In the genomic region with DNA sequence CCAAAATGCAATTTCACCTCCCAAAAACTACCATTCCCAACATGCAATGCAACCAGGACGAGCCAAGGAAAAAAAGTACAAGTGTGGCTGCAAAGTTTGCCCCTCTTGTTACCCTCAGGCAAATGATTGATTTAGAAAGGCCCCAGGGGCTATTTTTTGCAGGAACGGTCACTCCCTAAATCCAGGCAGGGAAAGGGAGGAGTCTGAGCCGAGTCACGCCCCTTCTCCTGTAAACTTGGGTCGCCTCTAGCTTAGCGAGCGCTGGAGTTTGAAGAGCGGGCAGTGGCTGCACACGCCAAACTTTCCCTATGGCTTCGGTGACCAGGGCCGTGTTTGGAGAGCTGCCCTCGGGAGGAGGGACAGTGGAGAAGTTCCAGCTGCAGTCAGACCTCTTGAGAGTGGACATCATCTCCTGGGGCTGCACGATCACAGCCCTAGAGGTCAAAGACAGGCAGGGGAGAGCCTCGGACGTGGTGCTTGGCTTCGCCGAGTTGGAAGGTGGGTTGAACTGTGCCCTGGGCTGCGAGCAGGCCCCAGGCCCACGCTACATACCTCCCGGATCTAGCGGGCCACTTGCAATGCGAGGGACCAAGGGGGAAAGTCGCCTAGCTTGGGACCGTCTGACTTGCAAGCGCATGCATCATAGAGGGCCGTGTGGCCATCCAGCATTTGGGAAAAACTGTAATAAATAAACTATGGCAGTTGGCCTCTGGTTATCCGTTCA, we compare ENCODE assay signal across 8 cellular contexts. TPM values are rescaled to one million over a fixed set of nuclear protein-coding genes. Genes with fewer than 3 reads are reported as not detected.
DNase-seq lines count a peak whose midpoint lies in the region; ATAC-seq and TF ChIP-seq lines count a peak whose summit lies in the region.

A gene (plus strand): TSS at position 261 of the 724 bp plus-strand sequence. CDS start 48 bp downstream, at position 309.

- in situ Hi-C loops in Caki2 (cut with HindIII; ENCODE audit: low pct_unique_long_range_greater_than_20kb, low sequenced_read_pairs), result no loop called here

- no peak within 1 kb of the TSS for H2BK20ac ChIP-seq in H9 (ENCODE audit: low read depth, low read length, poor library complexity, severe bottlenecking)

- peak; percentile 97 for DNase-seq in Caki2 (ENCODE audit: low read depth)
- peak; percentile 93 for DNase-seq in H9
- DNase-seq in NCI-H526 (lab: John Stamatoyannopoulos, UW), result peak; percentile 81 to 84
- peak; percentile 44 for DNase-seq in activated CD8-positive, alpha-beta memory T cell treated with anti-CD3 and anti-CD28 coated beads, Interleukin-2, amount 50 U/mL, for 4 hours
- peak; percentile 76 for DNase-seq in epithelial cell of proximal tubule (ENCODE audit: low read depth)
- peak; percentile 53 to 77 for DNase-seq in mesothelial cell of epicardium (ENCODE audit: low spot score in 2 of 2, unreplicated experiment in 2 of 2)
- DNase-seq in stimulated activated naive CD8-positive, alpha-beta T cell treated with anti-CD3 and anti-CD28 coated beads, Interleukin-15, Interleukin-2, amounts not matched to agents 100 U/mL and 50 U/mL, for 24 hours, result peak; percentile 60
- no peak for DNase-seq in NCI-H2171 (lab: John Stamatoyannopoulos, UW)

- no peaks in the 10 kb centered on the region for H3K9me3 Mint-ChIP-seq in H9
- H3K9me3 Mint-ChIP-seq in mesothelial cell of epicardium, result no peaks in the 10 kb centered on the region

- H3K18ac ChIP-seq in H9 (ENCODE audit: insufficient read length, low read depth, low read length), result peak within 1 kb of the TSS; percentile 55

- H3K56ac ChIP-seq in H9 (ENCODE audit: insufficient read length, low read depth, low read length), result no peak within 1 kb of the TSS

- no peak within 1 kb of the TSS for H2BK120ac ChIP-seq in H9 (ENCODE audit: low read depth, low read length, poor library complexity, severe bottlenecking)

- peak within 1 kb of the TSS; percentile 88 to 93 for H3K4me3 Mint-ChIP-seq in H9
- H3K4me3 Mint-ChIP-seq in mesothelial cell of epicardium, result peak within 1 kb of the TSS; percentile 86

- no peak within 1 kb of the TSS for H4K91ac ChIP-seq in H9 (ENCODE audit: insufficient read length, low read depth, low read length)

- H2BK5ac ChIP-seq in H9 (ENCODE audit: insufficient read length, low read length), result no peak within 1 kb of the TSS

- H3K23ac ChIP-seq in H9 (ENCODE audit: insufficient read length, low read depth, low read length), result no peak within 1 kb of the TSS

- no peak for TF ChIP-seq CTCF in H9 (conservative IDR thresholded peaks at IDR 0.05)
- no peak for TF ChIP-seq CTCF in epithelial cell of proximal tubule (conservative IDR thresholded peaks at IDR 0.05; ENCODE audit: low read depth, low read length)
- TF ChIP-seq CTCF in mesothelial cell of epicardium (IDR thresholded peaks at IDR 0.05; ENCODE audit: unreplicated experiment), result no peak

- no peaks in the 10 kb centered on the region for H4K20me1 ChIP-seq in H9 (ENCODE audit: control insufficient read depth, insufficient read depth, insufficient read length)

- whole genome bisulfite sequencing in H9 (ENCODE audit: extremely low coverage, insufficient read length, low lambda C conversion rate), result no CpG with 5 or more reads among the region's 27 CpGs

- H3K4ac ChIP-seq in H9 (ENCODE audit: low read depth, low read length), result no peak within 1 kb of the TSS

- H2AK5ac ChIP-seq in H9 (ENCODE audit: insufficient read length, low read length), result no peak within 1 kb of the TSS

- H3K14ac ChIP-seq in H9 (ENCODE audit: insufficient read depth, low read length), result 0 out of 2 replicates have a peak within 1 kb of the TSS, but pooled peaks have one; percentile 59

- no peak within 1 kb of the TSS for H2BK15ac ChIP-seq in H9 (ENCODE audit: low read depth, low read length)

- no peaks in the 10 kb centered on the region for H3K79me2 ChIP-seq in H9 (ENCODE audit: insufficient read depth, low read length)

- no peaks in the 10 kb centered on the region; the same call in 1 of the 2 replicates for H3K4me1 ChIP-seq in H9 (ENCODE audit: insufficient read depth, low read length)

- no peaks in the 10 kb centered on the region for H3K79me1 ChIP-seq in H9 (ENCODE audit: insufficient read depth, low read depth, low read length, poor library complexity, severe bottlenecking)

- ATAC-seq in stimulated activated naive CD8-positive, alpha-beta T cell treated with anti-CD3 and anti-CD28 coated beads, Interleukin-15, Interleukin-2, amounts not matched to agents 100 U/mL and 50 U/mL, for 24 hours, result peak; percentile 33

- H4K8ac ChIP-seq in H9 (replicated peaks; ENCODE audit: insufficient read length, low read depth, low read length), result no peak within 1 kb of the TSS

- H3K36me3 Mint-ChIP-seq in H9 (ENCODE audit: insufficient read depth in 1 of 3, low read depth in 3 of 3) (no peaks in the 10 kb centered on the region), mesothelial cell of epicardium (no peaks in the 10 kb centered on the region)

- peak within 1 kb of the TSS; percentile 64 for H3K4me3 ChIP-seq in epithelial cell of proximal tubule (ENCODE audit: low read depth, low read length)

- no peaks in the 10 kb centered on the region for H3K27me3 ChIP-seq in H9 (ENCODE audit: insufficient read depth, low read length)

- H3K9ac ChIP-seq in H9 (ENCODE audit: extremely low read depth, insufficient read length, low read length), result peak within 1 kb of the TSS; percentile 76

- peaks cover 9% of the 10 kb centered on the region for H3K23me2 ChIP-seq in H9 (ENCODE audit: insufficient read length, low read depth, low read length, poor library complexity, severe bottlenecking)

- no peak within 1 kb of the TSS for H3K27ac ChIP-seq in H9 (ENCODE audit: insufficient read length, low read depth, low read length)

- H3K9me3 ChIP-seq in H9 (ENCODE audit: control insufficient read depth, low read depth, low read length), result no peaks in the 10 kb centered on the region

- peak within 1 kb of the TSS; percentile 86 for H3K4me2 ChIP-seq in H9 (ENCODE audit: insufficient read depth, insufficient read length, low read length)

- H3K4me1 Mint-ChIP-seq in H9 (peaks cover 19 to 22% of the 10 kb centered on the region in 2 experiments), mesothelial cell of epicardium (peaks cover 40% of the 10 kb centered on the region)

- H2BK12ac ChIP-seq in H9 (ENCODE audit: insufficient read length, low read depth, low read length), result no peak within 1 kb of the TSS

- H3K27ac Mint-ChIP-seq in H9 (peak within 1 kb of the TSS; percentile 70 to 96 (median 93); a peak in 5 of 7 replicates), mesothelial cell of epicardium (peak within 1 kb of the TSS; percentile 96)

- H2AFZ ChIP-seq in H9 (ENCODE audit: low read length), result peak within 1 kb of the TSS; percentile 91

- H3K27me3 Mint-ChIP-seq in H9 (ENCODE audit: low read depth), result no peaks in the 10 kb centered on the region
- no peaks in the 10 kb centered on the region for H3K27me3 Mint-ChIP-seq in mesothelial cell of epicardium (ENCODE audit: low read depth)

- H3T11ph ChIP-seq in H9 (ENCODE audit: low read length), result no peak within 1 kb of the TSS

- no peak within 1 kb of the TSS for H4K5ac ChIP-seq in H9 (ENCODE audit: insufficient read length, low read depth, low read length)

RNA-seq across cellular contexts. Expression of the gene that starts here (rescaled TPM):
- total RNA-seq in Caki2 (2014; rRNA removed; shearing (Covaris generic); ENCODE audit: low replicate concordance), result 88.0 and 103 TPM in 2 replicates
- 10.0 and 10.4 TPM in 2 replicates for total RNA-seq in H9 (2021)
- total RNA-seq in epithelial cell of proximal tubule, result 7.2 and 8.3 TPM in 2 replicates
- total RNA-seq in mesothelial cell of epicardium, result 17.0 to 18.2 TPM (median 17.6 TPM) in 3 replicates
